8 cellular contexts compared by ENCODE assay signal in genomic region chr6:37819802-37820712, GRCh38. TPM values are rescaled to one million over a fixed set of nuclear protein-coding genes. Genes with fewer than 3 reads are reported as not detected.
DNase-seq lines count a peak whose midpoint lies in the region; ATAC-seq, FAIRE-seq and TF ChIP-seq lines count a peak whose summit lies in the region.

No MANE protein-coding gene starts in this region.

- H3K27ac Mint-ChIP-seq in mesothelial cell of epicardium = peak overlapping the region; percentile 90

- no peak for ATAC-seq in HG03097 (IDR thresholded peaks at IDR 0.05; ENCODE audit: low FRiP score, unreplicated experiment)

- H4K20me1 ChIP-seq in endothelial cell of umbilical vein (replicated peaks; ENCODE audit: control insufficient read depth, extremely low read depth, insufficient read depth, low read length) = peaks cover 12% of the 10 kb centered on the region

- H3K9ac ChIP-seq in endothelial cell of umbilical vein (replicated peaks; ENCODE audit: extremely low read depth, insufficient read depth, low read length) = peak overlapping the region; percentile 70

- DNase-seq in NOMO-1 (lab: John Stamatoyannopoulos, UW; ENCODE audit: unreplicated experiment in 2 of 2) = peak; percentile 15 to 33
- DNase-seq in NOMO-1 treated with dmso at 0.1 percent for 144 hours (lab: John Stamatoyannopoulos, UW; ENCODE audit: unreplicated experiment) = no peak
- peak; percentile 52 for DNase-seq in NCI-H460 (ENCODE audit: extremely low read depth, low read depth)
- peak; percentile 20 for DNase-seq in activated CD8-positive, alpha-beta memory T cell treated with anti-CD3 and anti-CD28 coated beads, Interleukin-2, amount 50 U/mL, for 24 hours (ENCODE audit: extremely low read depth)
- peak; percentile 81 for DNase-seq in endothelial cell of umbilical vein (ENCODE audit: low read depth, low spot score)
- DNase-seq in mesothelial cell of epicardium (ENCODE audit: low spot score in 2 of 2, unreplicated experiment in 2 of 2) = peak in 1 of 2 experiments; percentile 49
- peak; percentile 6 to 8 for DNase-seq in stimulated activated CD8-positive, alpha-beta memory T cell treated with anti-CD3 and anti-CD28 coated beads, Interleukin-4, amount 100 ng/mL, for 1 hour (ENCODE audit: low read depth in 2 of 2, low spot score in 1 of 2)

- H3K36me3 ChIP-seq in endothelial cell of umbilical vein (ENCODE audit: control insufficient read depth in 2 of 2, extremely low read depth in 1 of 2, insufficient read depth in 2 of 2, low read length in 2 of 2) = no peaks in the 10 kb centered on the region

- peak overlapping the region; percentile 88 to 92 (median 90) for H3K4me3 ChIP-seq in endothelial cell of umbilical vein (replicated peaks in 1 of 3; ENCODE audit: insufficient read depth in 1 of 3, low read depth in 1 of 3, low read length in 3 of 3)

- CTCF ChIA-PET in endothelial cell of umbilical vein (lab: Charles Lee) = interaction anchor here (0.5 to 2.0 kb wide), 10 partner anchors 10 to 54 kb away, joined by 3 to 12 read pairs (median 3); no protein-coding TSS in a partner anchor

- peaks cover 10 to 19% of the 10 kb centered on the region in 2 experiments for H3K27me3 ChIP-seq in endothelial cell of umbilical vein (ENCODE audit: control insufficient read depth in 2 of 2, insufficient read depth in 2 of 2, low read length in 2 of 2)

- H3K79me2 ChIP-seq in endothelial cell of umbilical vein (ENCODE audit: control insufficient read depth, insufficient read depth, low read length) = peaks cover 50% of the 10 kb centered on the region

- H3K4me2 ChIP-seq in endothelial cell of umbilical vein (ENCODE audit: insufficient read depth, low read length) = peak overlapping the region; percentile 89

- no peaks in the 10 kb centered on the region for H3K36me3 Mint-ChIP-seq in mesothelial cell of epicardium

- H3K9me3 Mint-ChIP-seq in mesothelial cell of epicardium = no peaks in the 10 kb centered on the region

- H3K4me3 Mint-ChIP-seq in mesothelial cell of epicardium = peak overlapping the region; percentile 94

- intact Hi-C loops in endothelial cell of umbilical vein (cut with micrococcal nuclease) = loop anchor here (1.0 to 10.0 kb wide), 3 partner anchors 29 to 175 kb away; no protein-coding TSS in a partner anchor

- dilution Hi-C loops in endothelial cell of umbilical vein (cut with MboI; ENCODE audit: extremely low pct_ligation_motif_present, low sequenced_read_pairs) = no loop called here

- H3K9me1 ChIP-seq in endothelial cell of umbilical vein (replicated peaks; ENCODE audit: control insufficient read depth, extremely low read depth, insufficient read depth, low read length) = no peaks in the 10 kb centered on the region

- TF ChIP-seq POLR2A in endothelial cell of umbilical vein (IDR thresholded peaks at IDR 0.05; ENCODE audit: low read depth, low read length) = no peak

- H3K4me1 ChIP-seq in endothelial cell of umbilical vein (ENCODE audit: control insufficient read depth, extremely low read depth, insufficient read depth, low read length) = peaks cover 33% of the 10 kb centered on the region

- TF ChIP-seq CTCF in endothelial cell of umbilical vein (IDR thresholded peaks at IDR 0.05; ENCODE audit: extremely low read depth in 1 of 2, insufficient read depth in 1 of 2, low read depth in 1 of 2, low read length in 2 of 2) = no peak
- no peak for TF ChIP-seq CTCF in mesothelial cell of epicardium (IDR thresholded peaks at IDR 0.05; ENCODE audit: unreplicated experiment)

- no peak overlapping the region for H2AFZ ChIP-seq in endothelial cell of umbilical vein (ENCODE audit: low read depth, low read length)

- FAIRE-seq in endothelial cell of umbilical vein (lab: Jason Lieb, UNC) = peak; percentile 64

- POLR2A ChIA-PET in endothelial cell of umbilical vein (lab: Charles Lee) = interaction anchor here (0.8 to 1.6 kb wide), 3 partner anchors 8 to 698 kb away, joined by 3 to 4 read pairs (median 4); no protein-coding TSS in a partner anchor

- peaks cover 70% of the 10 kb centered on the region for H3K4me1 Mint-ChIP-seq in mesothelial cell of epicardium

- peak overlapping the region; percentile 96 for H3K27ac ChIP-seq in endothelial cell of umbilical vein (ENCODE audit: insufficient read depth, low read depth, low read length)

- BruUV-seq in endothelial cell of umbilical vein (replicated peaks; lab: Mats Ljungman, UMichigan) = no TSS peak

- H3K27me3 Mint-ChIP-seq in mesothelial cell of epicardium (ENCODE audit: low read depth) = no peaks in the 10 kb centered on the region

- no peaks in the 10 kb centered on the region for H3K9me3 ChIP-seq in endothelial cell of umbilical vein (replicated peaks; ENCODE audit: control insufficient read depth, insufficient read depth, low read length)

TF ChIP-seq in endothelial cell of umbilical vein, 7 proteins besides CTCF, POLR2A, EP300 and RAD21:
- TF ChIP-seq JUN (IDR thresholded peaks at IDR 0.05; ENCODE audit: borderline replicate concordance, insufficient read depth, insufficient read length, low read depth) = peak; percentile 39
- TF ChIP-seq POLR2AphosphoS5 (IDR thresholded peaks at IDR 0.05; ENCODE audit: insufficient read depth, low read depth, low read length) = peak; percentile 36
- TF ChIP-seq EZH2 (IDR thresholded peaks at IDR 0.05; ENCODE audit: borderline replicate concordance, low read depth, low read length, severe bottlenecking) = no peak
- peak; percentile 39 for TF ChIP-seq FOS (IDR thresholded peaks at IDR 0.05; ENCODE audit: borderline replicate concordance, insufficient read depth, low read length)
- no peak for TF ChIP-seq MAX (IDR thresholded peaks at IDR 0.05; ENCODE audit: insufficient read depth, insufficient read length)
- no peak for TF ChIP-seq MYC (IDR thresholded peaks at IDR 0.05; ENCODE audit: low read depth, low read length)
- TF ChIP-seq GATA2 (IDR thresholded peaks at IDR 0.05; ENCODE audit: insufficient read depth, insufficient read length, low read depth, low read length) = peak; percentile 24

RNA-seq across cellular contexts. Expression of gene ZFAND3, which starts 0.5 kb away (rescaled TPM):
- total RNA-seq in NCI-H460 (2014; rRNA removed; shearing (Covaris generic)) = 14.7 and 17.6 TPM in 2 replicates
- 4.7 and 8.1 TPM in 2 replicates for polyA plus RNA-seq in NCI-H460 (2014; cell fraction: nucleus; rRNA removed)
- total RNA-seq in endothelial cell of umbilical vein = 54.2 and 55.3 TPM in 2 replicates
- polyA plus RNA-seq in endothelial cell of umbilical vein = 11.7 and 15.4 TPM in 2 replicates
- polyA plus RNA-seq in endothelial cell of umbilical vein (2011; cell fraction: cytosol; rRNA removed) = 17.6 and 18.8 TPM in 2 replicates
- 15.9 and 18.1 TPM in 2 replicates for polyA plus RNA-seq in endothelial cell of umbilical vein (2011; cell fraction: nucleus; rRNA removed)
- polyA plus RNA-seq in endothelial cell of umbilical vein (2012) = 84.4 and 99.2 TPM in 2 replicates
- 24.5 and 38.3 TPM in 2 replicates for polyA minus RNA-seq in endothelial cell of umbilical vein
- polyA minus RNA-seq in endothelial cell of umbilical vein (2011; cell fraction: cytosol; rRNA and poly(A)+ RNA removed) = 12.1 TPM
- 35.7 and 36.5 TPM in 2 replicates for polyA minus RNA-seq in endothelial cell of umbilical vein (2011; cell fraction: nucleus; rRNA and poly(A)+ RNA removed)
- total RNA-seq in mesothelial cell of epicardium = 78.9 to 83.5 TPM (median 81.2 TPM) in 3 replicates
